ENCODE assay signal across 1 cellular context in the genomic region with DNA sequence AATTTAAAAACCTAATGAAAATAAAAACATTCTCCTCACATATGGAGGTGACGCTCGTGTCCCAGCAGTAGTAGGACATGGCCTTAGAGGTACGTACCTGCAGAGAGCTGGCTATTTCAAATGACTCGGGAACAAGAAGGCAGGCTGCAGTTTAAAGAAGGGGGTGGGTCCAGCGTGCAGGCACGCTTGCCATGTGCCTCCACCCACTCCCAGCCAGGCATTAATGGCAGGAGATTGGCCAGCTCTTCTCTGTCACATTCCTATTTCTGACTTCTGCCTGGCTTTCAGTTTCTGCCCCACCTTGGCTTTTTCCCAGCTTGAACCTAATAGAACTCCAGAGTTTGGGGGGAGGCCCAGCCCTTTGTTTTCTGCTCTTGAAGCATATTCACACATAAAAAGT.
TF ChIP-seq lines count a peak whose summit lies in the region.

No MANE protein-coding gene starts in this region.

TF ChIP-seq in IMR-90, 13 proteins besides CTCF, POLR2A, EP300 and RAD21 (continued from another document):
- TF ChIP-seq CHD1 (IDR thresholded peaks at IDR 0.05; ENCODE audit: low read depth, low read length): no peak
